18 cellular contexts compared by ENCODE assay signal in the genomic region with DNA sequence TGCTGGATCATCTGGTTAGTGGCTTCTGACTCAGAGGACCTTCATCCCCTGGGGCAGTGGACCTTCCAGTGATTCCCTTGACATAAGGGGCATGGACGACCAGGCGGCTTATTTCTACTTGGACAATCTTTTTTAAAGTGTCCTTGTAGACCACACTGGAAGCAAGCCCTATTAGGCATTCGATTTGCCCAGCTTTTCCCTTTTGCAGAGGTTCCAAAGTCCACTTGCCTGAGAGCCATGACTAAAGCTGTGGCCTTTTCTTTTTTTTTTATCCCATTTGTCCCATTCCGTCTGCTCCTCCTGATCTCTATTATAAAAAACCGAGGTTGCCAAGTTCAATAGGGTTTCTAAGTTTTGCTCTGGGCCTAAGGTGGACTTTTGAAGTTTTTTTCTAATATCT. TPM values are rescaled to one million over a fixed set of nuclear protein-coding genes. Genes with fewer than 3 reads are reported as not detected.
"Had no signal": no experiment of that assay in that cellular context is flagged by ENCODE, and none has a peak within 500 bp of the region (broad histone marks: within the 10 kb centered on the region; RNA-seq: fewer than 3 reads in every experiment).

No MANE protein-coding gene starts in this region.

RNA-seq across cellular contexts. Expression of gene HIGD1C, which starts 43.9 kb away (rescaled TPM):
- total RNA-seq: activated B cell treated with CpG ODN at 0.5 μM for 24 hours; activated CD4-positive, alpha-beta memory T cell treated with anti-CD3 and anti-CD28 coated beads for 36 hours; activated CD4-positive, alpha-beta T cell treated with anti-CD3 and anti-CD28 coated beads, Interleukin-2, amount 10 ng/mL, durations not matched to agents 24 days and 14 days; activated CD8-positive, alpha-beta memory T cell treated with anti-CD3 and anti-CD28 coated beads for 36 hours; activated CD8-positive, alpha-beta T cell treated with anti-CD3 and anti-CD28 coated beads for 36 hours; activated naive CD4-positive, alpha-beta T cell treated with anti-CD3 and anti-CD28 coated beads for 36 hours; activated naive CD4-positive, alpha-beta T cell treated with anti-CD3 and anti-CD28 coated beads, Interleukin-2, amount 50 U/mL, for 72 hours; activated naive CD8-positive, alpha-beta T cell treated with anti-CD3 and anti-CD28 coated beads for 36 hours; activated T-cell treated with anti-CD3 and anti-CD28 coated beads, Interleukin-2, amount 50 U/mL, for 4 hours; activated T-cell treated with anti-CD3 and anti-CD28 coated beads, Interleukin-2, amount 50 U/mL, for 72 hours; activated T-helper 1 cell treated with anti-CD3 and anti-CD28 coated beads, Interleukin-12 subunit alpha, Interleukin-12 subunit beta, Interleukin-2, Interleukin-4 antibody, amounts not matched to agents 30 ng/mL and 10 ng/mL and 1 ng/mL, durations not matched to agents 14 hours and 24 hours and 36 hours; activated T-helper 17 cell treated with anti-CD3 and anti-CD28 coated beads, Interleukin-2, amount 50 U/mL, for 72 hours; adrenal gland; aorta; astrocyte; body of pancreas; breast epithelium; cardiac septum had no signal
- polyA plus RNA-seq: adrenal gland, aorta had no signal
